Comparison of ENCODE assay signal across 18 cellular contexts in the genomic region with DNA sequence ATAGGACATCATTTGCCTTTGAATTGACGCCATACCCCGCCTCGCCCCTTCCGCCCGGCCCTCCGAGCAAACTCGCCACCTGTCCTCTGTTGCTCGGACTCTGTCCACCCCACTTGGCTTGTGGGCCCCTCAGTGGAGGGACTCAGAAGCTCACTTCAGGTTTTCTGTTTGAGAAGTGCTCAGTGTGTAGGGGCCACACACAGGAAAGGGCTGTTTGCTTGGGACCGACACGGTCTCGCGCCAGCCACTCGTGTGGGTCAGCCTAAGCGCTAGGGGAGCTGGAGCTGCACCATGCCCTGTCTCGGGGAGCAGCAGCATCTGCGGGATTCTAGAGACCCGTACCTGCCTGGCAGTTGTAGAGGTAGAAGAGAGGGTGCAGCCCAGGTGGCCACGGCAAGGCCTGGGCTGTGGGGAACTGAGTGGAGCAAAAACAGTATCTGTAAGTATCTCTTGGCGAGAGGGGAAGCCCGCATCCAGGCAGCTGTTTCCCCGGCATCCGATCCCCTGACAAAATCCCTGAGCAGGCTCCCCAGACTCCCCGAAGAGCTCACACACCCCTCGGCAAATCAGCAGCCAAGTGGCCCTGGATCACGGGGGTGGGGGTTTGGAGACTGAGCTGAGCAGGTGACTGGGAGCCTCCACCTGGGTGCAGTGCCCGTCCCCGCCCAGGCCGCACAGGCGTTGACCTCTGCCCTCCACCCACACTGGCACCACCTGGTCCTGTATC. TPM values are rescaled to one million over a fixed set of nuclear protein-coding genes. Genes with fewer than 3 reads are reported as not detected.
DNase-seq lines count a peak whose midpoint lies in the region; ATAC-seq, FAIRE-seq and TF ChIP-seq lines count a peak whose summit lies in the region.
"Had no signal": no experiment of that assay in that cellular context is flagged by ENCODE, and none has a peak within 500 bp of the region (broad histone marks: within the 10 kb centered on the region; RNA-seq: fewer than 3 reads in every experiment).

No MANE protein-coding gene starts in this region.

- no peak overlapping the region for H2AK5ac ChIP-seq in trophoblast cell (ENCODE audit: low read length)

- no peak overlapping the region for H3K4me3 ChIP-seq in kidney (ENCODE audit: low read length in 2 of 2)
- peak overlapping the region; percentile 34 for H3K4me3 ChIP-seq in trophoblast cell (ENCODE audit: low read depth, low read length)
- H3K4me3 ChIP-seq in aorta (ENCODE audit: low read length in 2 of 2), result no peak overlapping the region
- no peak overlapping the region for H3K4me3 ChIP-seq in OCI-LY7 (ENCODE audit: low read depth, low read length, poor library complexity, severe bottlenecking)
- H3K4me3 ChIP-seq: BLaER1 treated with 17β-estradiol and CSF1 and Interleukin-3, amounts not matched to agents 10 nM and 100 nM; MG63 had no signal

- no peak overlapping the region for H2BK12ac ChIP-seq in trophoblast cell (ENCODE audit: low read length)

- no peak overlapping the region for H3K27ac ChIP-seq in kidney (ENCODE audit: low read depth in 2 of 2, low read length in 2 of 2)
- H3K27ac ChIP-seq in trophoblast cell (ENCODE audit: low read depth, low read length), result no peak overlapping the region
- no peak overlapping the region for H3K27ac ChIP-seq in aorta (ENCODE audit: low read depth in 1 of 2, low read length in 2 of 2)
- no peak overlapping the region for H3K27ac ChIP-seq in OCI-LY7 (ENCODE audit: low read depth, low read length, poor library complexity, severe bottlenecking)
- H3K27ac ChIP-seq: BLaER1 treated with 17β-estradiol and CSF1 and Interleukin-3, amounts not matched to agents 10 nM and 100 nM; KMS-11 had no signal

- H3K27me3 ChIP-seq in trophoblast cell (ENCODE audit: insufficient read depth, low read length), result no peaks in the 10 kb centered on the region
- H3K27me3 ChIP-seq in aorta (ENCODE audit: control insufficient read depth in 1 of 2, insufficient read depth in 2 of 2, low read length in 1 of 2), result no peaks in the 10 kb centered on the region
- H3K27me3 ChIP-seq: MG63 had no signal

- H2AFZ ChIP-seq in trophoblast cell (ENCODE audit: insufficient read depth, low read length, poor library complexity) (no peak overlapping the region), OCI-LY7 (ENCODE audit: low read length) (no peak overlapping the region)

- no peaks in the 10 kb centered on the region for H4K20me1 ChIP-seq in OCI-LY7 (ENCODE audit: insufficient read depth, low read length)

- no peaks in the 10 kb centered on the region for H3K4me1 ChIP-seq in kidney (ENCODE audit: control insufficient read depth in 1 of 2, insufficient read depth in 1 of 2, low read depth in 1 of 2, low read length in 2 of 2)
- peaks cover 12 to 15% of the 10 kb centered on the region in 2 experiments for H3K4me1 ChIP-seq in trophoblast cell (ENCODE audit: control insufficient read depth in 1 of 2, insufficient read depth in 2 of 2, low read length in 2 of 2)
- H3K4me1 ChIP-seq in aorta (ENCODE audit: control insufficient read depth in 1 of 2, insufficient read depth in 2 of 2, low read length in 2 of 2), result no peaks in the 10 kb centered on the region
- no peaks in the 10 kb centered on the region for H3K4me1 ChIP-seq in OCI-LY7 (ENCODE audit: insufficient read depth, low read length, poor library complexity, severe bottlenecking)

- H3K79me1 ChIP-seq in trophoblast cell (ENCODE audit: low read length), result peaks cover 3% of the 10 kb centered on the region

- H3K79me2 ChIP-seq in trophoblast cell (ENCODE audit: control insufficient read depth, insufficient read depth, low read length, poor library complexity) (peaks cover 2% of the 10 kb centered on the region), OCI-LY7 (ENCODE audit: insufficient read depth, low read depth, low read length) (no peaks in the 10 kb centered on the region)

- ATAC-seq in Right ventricle myocardium inferior (no peak), left ventricle myocardium superior (no peak), aorta (ENCODE audit: low FRiP score) (no peak), HG02938 (IDR thresholded peaks at IDR 0.05; ENCODE audit: unreplicated experiment) (no peak)

- no CpG with 5 or more reads among the region's 29 CpGs for WGBS in trophoblast cell (ENCODE audit: extremely low coverage, insufficient coverage, insufficient read length)
- 76 to 77% methylated on average over 29 of the region's 29 CpGs for WGBS in aorta, 2 donors

- H3K9me2 ChIP-seq in OCI-LY7 (ENCODE audit: insufficient read depth, low read length), result no peaks in the 10 kb centered on the region

- BruUV-seq in OCI-LY7 (replicated peaks; lab: Mats Ljungman, UMichigan), result no TSS peak

- H4K8ac ChIP-seq in trophoblast cell (ENCODE audit: low read depth, low read length), result no peak overlapping the region

- H3K4ac ChIP-seq in trophoblast cell (ENCODE audit: low read depth, low read length), result no peak overlapping the region

- FAIRE-seq in kidney (lab: Jason Lieb, UNC), result no peak
- FAIRE-seq: H54 had no signal

- H3K14ac ChIP-seq in trophoblast cell (ENCODE audit: low read length), result no peak overlapping the region

- intact Hi-C loops in Right ventricle myocardium inferior (cut with DNase I), result loop anchor here (5.0 kb wide), 1 partner anchor 47 kb away; no protein-coding TSS in a partner anchor
- intact Hi-C loops in left ventricle myocardium superior (cut with micrococcal nuclease), result no loop called here
- intact Hi-C loops in kidney (cut with DNase I), result no loop called here
- intact Hi-C loops in aorta (cut with DNase I), result loop anchor here in 1 of 2 donors (10.0 kb wide), 1 partner anchor 49 kb away; the partner anchor contains the start of gene COL5A1
- intact Hi-C loops in OCI-LY7 (cut with micrococcal nuclease; ENCODE audit: unreplicated experiment), result no loop called here

- peak overlapping the region; percentile 19 for H3K18ac ChIP-seq in trophoblast cell (ENCODE audit: low read length)

- no peak overlapping the region for H3K9ac ChIP-seq in kidney (ENCODE audit: low read length in 2 of 2)
- H3K9ac ChIP-seq in trophoblast cell (ENCODE audit: low read length), result no peak overlapping the region
- H3K9ac ChIP-seq: BLaER1 treated with 17β-estradiol and CSF1 and Interleukin-3, amounts not matched to agents 10 nM and 100 nM; KMS-11 had no signal

- no peak overlapping the region for H2BK5ac ChIP-seq in trophoblast cell (ENCODE audit: low read depth, low read length, poor library complexity)

- no peak overlapping the region for H4K91ac ChIP-seq in trophoblast cell (ENCODE audit: low read depth, low read length)

- no peak overlapping the region for H3K23ac ChIP-seq in trophoblast cell (ENCODE audit: low read length)

- H2BK120ac ChIP-seq in trophoblast cell (ENCODE audit: insufficient read depth, low read length, poor library complexity), result no peak overlapping the region

- TF ChIP-seq CTCF in kidney (IDR thresholded peaks at IDR 0.05; ENCODE audit: borderline replicate concordance, extremely low read depth, insufficient read depth) (no peak), OCI-LY7 (conservative IDR thresholded peaks at IDR 0.05; ENCODE audit: low read length) (no peak)

- DNase-seq in Right ventricle myocardium inferior (ENCODE audit: missing footprints), result peak; percentile 64
- DNase-seq in left ventricle myocardium superior, result no peak
- DNase-seq in kidney, result peak; percentile 57
- no peak for DNase-seq in trophoblast cell
- DNase-seq in aorta, result peak; percentile 42 to 72
- DNase-seq in OCI-LY7 (ENCODE audit: low spot score), result no peak
- DNase-seq in NCI-H2107 (lab: John Stamatoyannopoulos, UW), result no peak
- DNase-seq: 8988T, DMS 273 treated with DMSO at 0.1 percent for 48 hours, MG63, NCI-H1105 treated with DMSO at 0.1 percent for 48 hours, NCI-H1930, NCI-H526, OCI-M1 had no signal

- H3K36me3 ChIP-seq in kidney (ENCODE audit: control insufficient read depth in 1 of 2, insufficient read depth in 2 of 2, low read length in 2 of 2) (no peaks in the 10 kb centered on the region), trophoblast cell (ENCODE audit: control insufficient read depth in 1 of 2, insufficient read depth in 2 of 2, low read length in 2 of 2) (peaks cover 72 to 76% of the 10 kb centered on the region in 2 experiments), aorta (ENCODE audit: control insufficient read depth in 1 of 2, insufficient read depth in 2 of 2, low read length in 1 of 2) (no peaks in the 10 kb centered on the region), OCI-LY7 (ENCODE audit: insufficient read depth, low read length) (no peaks in the 10 kb centered on the region)

- POLR2A ChIA-PET in OCI-LY7 (lab: Charles Lee), result interaction anchor here (0.7 kb wide), 1 partner anchor 129 kb away, joined by 3 read pairs; no protein-coding TSS in a partner anchor

- H3K4me2 ChIP-seq in trophoblast cell (ENCODE audit: low read length) (no peak overlapping the region), OCI-LY7 (ENCODE audit: low read length) (no peak overlapping the region)
- H3K4me2 ChIP-seq: KMS-11 had no signal

- CTCF ChIA-PET in OCI-LY7 (lab: Charles Lee; ENCODE audit: unreplicated experiment), result no interaction called here

- H3K9me3 ChIP-seq in kidney (ENCODE audit: control insufficient read depth in 1 of 2, low read length in 2 of 2) (no peaks in the 10 kb centered on the region), trophoblast cell (ENCODE audit: insufficient read depth, low read depth, low read length) (no peaks in the 10 kb centered on the region), aorta (ENCODE audit: control insufficient read depth, low read length) (no peaks in the 10 kb centered on the region), OCI-LY7 (ENCODE audit: low read length) (no peaks in the 10 kb centered on the region)
- H3K9me3 ChIP-seq: BLaER1 treated with 17β-estradiol and CSF1 and Interleukin-3, amounts not matched to agents 10 nM and 100 nM; MG63 had no signal

- H4K12ac ChIP-seq in trophoblast cell (ENCODE audit: low read depth, low read length), result no peak overlapping the region

RNA-seq across cellular contexts. Expression of gene COL5A1, which starts 52.2 kb away (rescaled TPM):
- total RNA-seq in Right ventricle myocardium inferior (18.7 TPM), left ventricle myocardium superior (14.8 TPM), kidney (23.8 TPM), aorta (100 to 1,000 TPM; 108 to 159 TPM), OCI-LY7 (2022) (15.9 and 28.6 TPM in 2 replicates)
- polyA plus RNA-seq in kidney (ENCODE audit: insufficient read depth, low read depth, low replicate concordance) (2.4 TPM), aorta (10 to 100 TPM; 18.7 to 57.7 TPM)
- polyA plus RNA-seq in trophoblast cell (2013), result 431 and 476 TPM in 2 replicates
- 10.2 and 12.2 TPM in 2 replicates for total RNA-seq in OCI-LY7 (2014; rRNA removed; shearing (Covaris generic))

Comparison
In these comparisons a context has a peak if more than half of its experiments do, and no peak if none do; other contexts are left out.
1. DNase-seq: peak in Right ventricle myocardium inferior (single experiment), kidney (single experiment) and aorta (2 of 2); none in left ventricle myocardium superior (single experiment), trophoblast cell (0 of 2), OCI-LY7 (single experiment) and NCI-H2107 (single experiment).